ENCODE assay signal across 1 cellular context in genomic region chr6:42295688-42296087, GRCh38.
TF ChIP-seq lines count a peak whose summit lies in the region.

No MANE protein-coding gene starts in this region.

TF ChIP-seq in IMR-90, 13 proteins besides CTCF, POLR2A, EP300 and RAD21:
- TF ChIP-seq MXI1 (IDR thresholded peaks at IDR 0.05; ENCODE audit: borderline replicate concordance, low read depth, low read length) (no peak), SMC3 (IDR thresholded peaks at IDR 0.05; ENCODE audit: low read depth, low read length) (no peak), RCOR1 (IDR thresholded peaks at IDR 0.05; ENCODE audit: insufficient replicate concordance, low read length) (no peak), BHLHE40 (IDR thresholded peaks at IDR 0.05; ENCODE audit: low read depth, low read length) (no peak), MAZ (IDR thresholded peaks at IDR 0.05; ENCODE audit: borderline replicate concordance, low read depth, low read length) (no peak), USF2 (IDR thresholded peaks at IDR 0.05; ENCODE audit: low read depth, low read length) (no peak)
TF ChIP-seq in IMR-90: peak in this region for 0.
